ENCODE assay signal across 9 cellular contexts in the genomic region with DNA sequence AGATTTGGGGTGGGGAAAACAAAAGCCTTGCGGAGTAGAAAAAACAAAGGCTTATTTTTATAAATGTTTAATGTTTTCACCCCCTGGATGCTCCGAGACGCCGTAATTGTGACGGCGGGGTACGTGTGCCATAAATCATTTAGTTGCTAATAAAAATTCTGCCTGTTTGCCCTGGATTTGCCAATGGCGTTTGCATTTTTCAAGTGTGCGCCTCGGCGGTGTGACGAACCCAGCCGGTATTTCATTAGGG. TPM values are rescaled to one million over a fixed set of nuclear protein-coding genes. Genes with fewer than 3 reads are reported as not detected.
DNase-seq lines count a peak whose midpoint lies in the region; ATAC-seq, FAIRE-seq and TF ChIP-seq lines count a peak whose summit lies in the region.
"Had no signal": no experiment of that assay in that cellular context is flagged by ENCODE, and none has a peak within 500 bp of the region (broad histone marks: within the 10 kb centered on the region; RNA-seq: fewer than 3 reads in every experiment).

No MANE protein-coding gene starts in this region.

- no peaks in the 10 kb centered on the region for H3K27me3 ChIP-seq in pancreas

- H3K27me3 Mint-ChIP-seq in T-cell = peaks cover 42 to 71% of the 10 kb centered on the region in 2 donors

- POLR2A ChIA-PET in T-cell (lab: Charles Lee) = interaction anchor here in 1 of 2 donors (1.4 kb wide), 1 partner anchor 29 kb away, joined by 3 read pairs; no protein-coding TSS in a partner anchor

- intact Hi-C loops in pancreas (cut with DNase I) = no loop called here

- H3K27ac Mint-ChIP-seq in T-cell = no peak overlapping the region

- FAIRE-seq in pancreas (lab: Jason Lieb, UNC) = no peak
- FAIRE-seq: islet of Langerhans had no signal

- DNase-seq in ELR (ENCODE audit: low read depth) (peak; percentile 83), NCI-H446 (lab: John Stamatoyannopoulos, UW) (peak; percentile 47 to 69), epithelial cell of prostate (ENCODE audit: low read depth, low spot score) (no peak), pancreas (no peak), T-cell (no peak), NAMALWA (ENCODE audit: low spot score) (no peak)
- no peak for DNase-seq in activated CD4-positive, CD25-positive, alpha-beta regulatory T cell treated with anti-CD3 and anti-CD28 coated beads, Interleukin-2, amount 50 U/mL, for 72 hours

- H3K4me3 ChIP-seq in pancreas = peak overlapping the region; percentile 69 to 94 (median 92)

- H3K4me1 Mint-ChIP-seq in T-cell = peaks cover 33 to 62% (median 47%) of the 10 kb centered on the region in 3 donors

- H3K4me1 ChIP-seq in pancreas = peaks cover 0 to 8% (median 7%) of the 10 kb centered on the region in 3 donors

- H3K4me3 Mint-ChIP-seq in T-cell = peak overlapping the region in 1 of 3 donors; percentile 82

- no peak for ATAC-seq in pancreas
- ATAC-seq in HG03432 (IDR thresholded peaks at IDR 0.05; ENCODE audit: unreplicated experiment) = no peak
- ATAC-seq in T-cell (replicated peaks in 1 of 4) = no peak

- no peaks in the 10 kb centered on the region for H3K9me3 ChIP-seq in pancreas

- H3K9me3 Mint-ChIP-seq in T-cell = no peaks in the 10 kb centered on the region

- CTCF ChIA-PET in T-cell (lab: Charles Lee) = no interaction called here

- TF ChIP-seq CTCF in pancreas (IDR thresholded peaks at IDR 0.05) = no peak

- H3K27ac ChIP-seq in epithelial cell of prostate (peak overlapping the region; percentile 99), pancreas (peak overlapping the region; percentile 89 to 100 (median 98))

- no peaks in the 10 kb centered on the region for H3K36me3 Mint-ChIP-seq in T-cell

- H3K36me3 ChIP-seq in pancreas = no peaks in the 10 kb centered on the region

- WGBS in pancreas, 2 donors = 0 to 1% methylated on average over 13 of the region's 13 CpGs

RNA-seq across cellular contexts. Expression of gene TNRC18, which starts 2.5 kb away (rescaled TPM):
- total RNA-seq in pancreas = 10 to 100 TPM; 32.3 to 47.0 (median 36.9) TPM
- polyA plus RNA-seq in pancreas = 10 to 100 TPM; 30.1 to 80.6 TPM
- 10 to 100 TPM; 58.8 to 71.0 (median 62.6) TPM for total RNA-seq in T-cell

Comparison
In these comparisons a context has a peak if more than half of its experiments do, and no peak if none do; other contexts are left out.
1. DNase-seq: peak in ELR (single experiment) and NCI-H446 (2 of 2); none in epithelial cell of prostate (single experiment), pancreas (0 of 6), activated CD4-positive, CD25-positive, alpha-beta regulatory T cell treated with anti-CD3 and anti-CD28 coated beads, Interleukin-2, amount 50 U/mL, for 72 hours (single experiment), T-cell (0 of 34) and NAMALWA (single experiment).